ENCODE assay signal across 14 cellular contexts in the genomic region with DNA sequence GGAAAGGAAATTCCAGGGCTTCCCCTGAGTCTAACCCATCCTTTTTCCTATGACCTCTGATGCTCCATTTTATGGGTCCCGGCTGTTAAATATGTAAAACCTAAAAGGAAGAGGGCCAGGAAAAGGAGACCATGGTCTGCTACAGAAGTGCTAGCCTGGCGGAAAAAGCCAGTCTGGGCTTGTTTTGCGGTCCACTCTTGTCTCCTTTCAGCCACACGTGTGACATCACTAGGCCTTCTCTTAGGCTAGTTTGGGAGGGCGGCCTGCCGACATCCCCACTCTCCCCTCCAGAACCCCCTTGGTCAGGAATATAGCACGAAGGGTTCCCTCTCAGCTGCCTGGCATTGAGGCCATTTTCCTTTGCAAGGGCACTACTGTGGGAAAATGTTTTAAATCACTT.
DNase-seq lines count a peak whose midpoint lies in the region; ATAC-seq and TF ChIP-seq lines count a peak whose summit lies in the region.
"Had no signal": no experiment of that assay in that cellular context is flagged by ENCODE, and none has a peak within 500 bp of the region (broad histone marks: within the 10 kb centered on the region; RNA-seq: fewer than 3 reads in every experiment).

No MANE protein-coding gene starts in this region.

- H3K4me1 ChIP-seq in CD4-positive, alpha-beta memory T cell (ENCODE audit: insufficient read depth, low read length) = peaks cover 59% of the 10 kb centered on the region
- H3K4me1 ChIP-seq in OCI-LY7 (ENCODE audit: insufficient read depth, low read length, poor library complexity, severe bottlenecking) (peaks cover 73% of the 10 kb centered on the region), MM.1S (ENCODE audit: low read length) (peaks cover 46% of the 10 kb centered on the region)

- intact Hi-C loops in CD4-positive, alpha-beta memory T cell (cut with micrococcal nuclease) = no loop called here
- intact Hi-C loops in OCI-LY7 (cut with micrococcal nuclease; ENCODE audit: unreplicated experiment) (no loop called here), left ventricle myocardium superior (cut with micrococcal nuclease) (no loop called here), sciatic nerve (cut with DNase I) (no loop called here)

- peaks cover 23% of the 10 kb centered on the region for H3F3A ChIP-seq in MM.1S (ENCODE audit: insufficient read depth, low read length)

- no peaks in the 10 kb centered on the region for H3K27me3 Mint-ChIP-seq in CD4-positive, alpha-beta memory T cell
- H3K27me3 Mint-ChIP-seq: naive B cell had no signal

- CTCF ChIA-PET in CD4-positive, alpha-beta memory T cell (lab: Charles Lee; ENCODE audit: partially characterized antibody) = interaction anchor here (1.0 to 19.9 kb wide), 4 partner anchors 10 to 110 kb away, joined by 3 to 472 read pairs (median 242); a partner anchor contains a TSS
- CTCF ChIA-PET in OCI-LY7 (lab: Charles Lee; ENCODE audit: unreplicated experiment) = no interaction called here

- peaks cover 0 to 1% of the 10 kb centered on the region in 2 donors for H3K36me3 Mint-ChIP-seq in CD4-positive, alpha-beta memory T cell
- H3K36me3 Mint-ChIP-seq: naive B cell had no signal

- H3K9me3 ChIP-seq in CD4-positive, alpha-beta memory T cell (ENCODE audit: control insufficient read depth in 1 of 2, low read length in 2 of 2) = no peaks in the 10 kb centered on the region
- H3K9me3 ChIP-seq in OCI-LY7 (ENCODE audit: low read length) (no peaks in the 10 kb centered on the region), MM.1S (replicated peaks; ENCODE audit: insufficient read depth, low read length) (no peaks in the 10 kb centered on the region)

- H3K9me3 Mint-ChIP-seq in CD4-positive, alpha-beta memory T cell = no peaks in the 10 kb centered on the region

- H3K36me3 ChIP-seq in CD4-positive, alpha-beta memory T cell (ENCODE audit: insufficient read depth, low read length) = no peaks in the 10 kb centered on the region
- no peaks in the 10 kb centered on the region for H3K36me3 ChIP-seq in OCI-LY7 (ENCODE audit: insufficient read depth, low read length)
- no peaks in the 10 kb centered on the region for H3K36me3 ChIP-seq in MM.1S (replicated peaks; ENCODE audit: insufficient read depth, low read length)

- H3K27ac Mint-ChIP-seq in CD4-positive, alpha-beta memory T cell = peak overlapping the region in 1 of 7 donors; percentile 86

- POLR2A ChIA-PET in CD4-positive, alpha-beta memory T cell (lab: Charles Lee; ENCODE audit: partially characterized antibody) = interaction anchor here (5.2 to 9.5 kb wide), 7 partner anchors 8 to 85 kb away, joined by 36 to 131 read pairs (median 64); a partner anchor contains a TSS
- POLR2A ChIA-PET in OCI-LY7 (lab: Charles Lee) = interaction anchor here (1.5 to 7.4 kb wide), 4 partner anchors 9 to 85 kb away, joined by 6 to 88 read pairs (median 26); a partner anchor contains a TSS

- DNase-seq in CD4-positive, alpha-beta memory T cell = no peak
- no peak for DNase-seq in OCI-LY7 (ENCODE audit: low spot score)
- DNase-seq in left ventricle myocardium superior = no peak
- DNase-seq in sciatic nerve (ENCODE audit: low spot score) = no peak
- DNase-seq in NCI-H1417 treated with DMSO at 0.1 percent for 48 hours (lab: John Stamatoyannopoulos, UW) = no peak
- DNase-seq in DMS53 (lab: John Stamatoyannopoulos, UW) = no peak
- DNase-seq in dermis blood vessel endothelial cell = no peak
- no peak for DNase-seq in MM.1S
- DNase-seq: activated CD8-positive, alpha-beta memory T cell treated with anti-CD3 and anti-CD28 coated beads, Interleukin-2, amount 50 U/mL, for 4 hours; H7; naive B cell; NCI-H1105 treated with DMSO at 0.1 percent for 48 hours; OCI-M1 had no signal

- no peak overlapping the region for H3K9ac ChIP-seq in MM.1S (ENCODE audit: low read length)

- no TSS peak for BruUV-seq in OCI-LY7 (replicated peaks; lab: Mats Ljungman, UMichigan)

- H3K27me3 ChIP-seq in CD4-positive, alpha-beta memory T cell (ENCODE audit: insufficient read depth, low read length) = no peaks in the 10 kb centered on the region
- H3K27me3 ChIP-seq in MM.1S (replicated peaks; ENCODE audit: insufficient read depth, low read length) = no peaks in the 10 kb centered on the region

- no peak overlapping the region for H2AFZ ChIP-seq in OCI-LY7 (ENCODE audit: low read length)
- no peak overlapping the region for H2AFZ ChIP-seq in MM.1S (ENCODE audit: low read length)

- peak overlapping the region; percentile 59 for H3K27ac ChIP-seq in CD4-positive, alpha-beta memory T cell (ENCODE audit: low read depth, low read length)
- H3K27ac ChIP-seq in OCI-LY7 (ENCODE audit: low read depth, low read length, poor library complexity, severe bottlenecking) (peak overlapping the region; percentile 3), MM.1S (ENCODE audit: low read length) (no peak overlapping the region)

- H3K79me2 ChIP-seq in OCI-LY7 (ENCODE audit: insufficient read depth, low read depth, low read length) (peaks cover 21% of the 10 kb centered on the region; the same call in 1 of the 2 replicates), MM.1S (ENCODE audit: low read length) (peaks cover 4% of the 10 kb centered on the region; the same call in 1 of the 2 replicates)

- no peaks in the 10 kb centered on the region for H4K20me1 ChIP-seq in OCI-LY7 (ENCODE audit: insufficient read depth, low read length)
- no peaks in the 10 kb centered on the region for H4K20me1 ChIP-seq in MM.1S (ENCODE audit: insufficient read depth, low read length)

- TF ChIP-seq CTCF in OCI-LY7 (conservative IDR thresholded peaks at IDR 0.05; ENCODE audit: low read length) (no peak), MM.1S (IDR thresholded peaks at IDR 0.05; ENCODE audit: low read length) (no peak)

- H3K4me3 ChIP-seq in CD4-positive, alpha-beta memory T cell (ENCODE audit: low read length in 2 of 2) = no peak overlapping the region
- H3K4me3 ChIP-seq in OCI-LY7 (ENCODE audit: low read depth, low read length, poor library complexity, severe bottlenecking) (no peak overlapping the region), MM.1S (ENCODE audit: low read length) (no peak overlapping the region)

- H3K4me3 Mint-ChIP-seq in CD4-positive, alpha-beta memory T cell = peak overlapping the region in 2 of 8 donors; percentile 7 to 9

- H3K4me1 Mint-ChIP-seq in CD4-positive, alpha-beta memory T cell = peaks cover 5 to 43% (median 21%) of the 10 kb centered on the region in 4 donors

- H3K9me2 ChIP-seq in OCI-LY7 (ENCODE audit: insufficient read depth, low read length) (no peaks in the 10 kb centered on the region), MM.1S (replicated peaks; ENCODE audit: insufficient read depth, low read length) (no peaks in the 10 kb centered on the region)

- ATAC-seq in left ventricle myocardium superior = peak; percentile 9
- ATAC-seq in sciatic nerve = peak; percentile 60
- ATAC-seq: activated naive CD4-positive, alpha-beta T cell treated with anti-CD3 and anti-CD28 coated beads, Interleukin-2, amount 50 U/mL, for 72 hours had no signal

- H3K4me2 ChIP-seq in OCI-LY7 (ENCODE audit: low read length) = no peak overlapping the region
- no peak overlapping the region for H3K4me2 ChIP-seq in MM.1S (ENCODE audit: low read depth, low read length)
